18 cellular contexts compared by ENCODE assay signal in genomic region chr1:109579044-109579443, GRCh38. TPM values are rescaled to one million over a fixed set of nuclear protein-coding genes. Genes with fewer than 3 reads are reported as not detected.
DNase-seq lines count a peak whose midpoint lies in the region; ATAC-seq and TF ChIP-seq lines count a peak whose summit lies in the region.
"Had no signal": no experiment of that assay in that cellular context is flagged by ENCODE, and none has a peak within 500 bp of the region (broad histone marks: within the 10 kb centered on the region; RNA-seq: fewer than 3 reads in every experiment).

No MANE protein-coding gene starts in this region.

- H3K4me1 Mint-ChIP-seq in activated CD8-positive, alpha-beta T cell treated with anti-CD3 and anti-CD28 coated beads for 36 hours (ENCODE audit: low read depth) = no peaks in the 10 kb centered on the region
- H3K4me1 Mint-ChIP-seq in activated CD8-positive, alpha-beta T cell treated with anti-CD3 and anti-CD28 coated beads, Interleukin-2, amount 10 ng/mL, durations not matched to agents 7 days and 5 days (ENCODE audit: low read depth) = no peaks in the 10 kb centered on the region
- H3K4me1 Mint-ChIP-seq in activated T-helper 17 cell treated with anti-CD3 and anti-CD28 coated beads, Interleukin-2, amount 50 U/mL, for 72 hours = no peaks in the 10 kb centered on the region
- H3K4me1 Mint-ChIP-seq: activated CD4-positive, alpha-beta T cell treated with anti-CD3 and anti-CD28 coated beads, Interleukin-2, amount 10 ng/mL, durations not matched to agents 7 days and 5 days had no signal

- intact Hi-C loops in activated CD8-positive, alpha-beta T cell treated with anti-CD3 and anti-CD28 coated beads for 36 hours (cut with micrococcal nuclease) = no loop called here
- intact Hi-C loops in sigmoid colon (cut with DNase I) = no loop called here

- H3K27ac Mint-ChIP-seq in activated CD8-positive, alpha-beta T cell treated with anti-CD3 and anti-CD28 coated beads for 36 hours = peak overlapping the region; percentile 21
- no peak overlapping the region for H3K27ac Mint-ChIP-seq in activated CD8-positive, alpha-beta T cell treated with anti-CD3 and anti-CD28 coated beads, Interleukin-2, amount 10 ng/mL, durations not matched to agents 7 days and 5 days
- H3K27ac Mint-ChIP-seq in activated T-helper 17 cell treated with anti-CD3 and anti-CD28 coated beads, Interleukin-2, amount 50 U/mL, for 72 hours = peak overlapping the region; percentile 58
- H3K27ac Mint-ChIP-seq: activated CD4-positive, alpha-beta T cell treated with anti-CD3 and anti-CD28 coated beads, Interleukin-2, amount 10 ng/mL, durations not matched to agents 7 days and 5 days had no signal

- no peaks in the 10 kb centered on the region for H3K9me3 Mint-ChIP-seq in activated CD8-positive, alpha-beta T cell treated with anti-CD3 and anti-CD28 coated beads for 36 hours
- H3K9me3 Mint-ChIP-seq in activated CD8-positive, alpha-beta T cell treated with anti-CD3 and anti-CD28 coated beads, Interleukin-2, amount 10 ng/mL, durations not matched to agents 7 days and 5 days (ENCODE audit: insufficient read depth) = no peaks in the 10 kb centered on the region
- H3K9me3 Mint-ChIP-seq in activated T-helper 17 cell treated with anti-CD3 and anti-CD28 coated beads, Interleukin-2, amount 50 U/mL, for 72 hours = no peaks in the 10 kb centered on the region
- H3K9me3 Mint-ChIP-seq: activated CD4-positive, alpha-beta T cell treated with anti-CD3 and anti-CD28 coated beads, Interleukin-2, amount 10 ng/mL, durations not matched to agents 7 days and 5 days had no signal

- TF ChIP-seq POLR2A in sigmoid colon (IDR thresholded peaks at IDR 0.05) = no peak

- H3K36me3 ChIP-seq in sigmoid colon = peaks cover 0 to 59% (median 3%) of the 10 kb centered on the region in 4 donors
- H3K36me3 ChIP-seq: breast epithelium had no signal

- no peaks in the 10 kb centered on the region for H3K27me3 Mint-ChIP-seq in activated CD8-positive, alpha-beta T cell treated with anti-CD3 and anti-CD28 coated beads for 36 hours
- H3K27me3 Mint-ChIP-seq in activated CD8-positive, alpha-beta T cell treated with anti-CD3 and anti-CD28 coated beads, Interleukin-2, amount 10 ng/mL, durations not matched to agents 7 days and 5 days (ENCODE audit: low read depth) = no peaks in the 10 kb centered on the region
- H3K27me3 Mint-ChIP-seq in activated T-helper 17 cell treated with anti-CD3 and anti-CD28 coated beads, Interleukin-2, amount 50 U/mL, for 72 hours = no peaks in the 10 kb centered on the region
- H3K27me3 Mint-ChIP-seq: activated CD4-positive, alpha-beta T cell treated with anti-CD3 and anti-CD28 coated beads, Interleukin-2, amount 10 ng/mL, durations not matched to agents 7 days and 5 days had no signal

- peak overlapping the region; percentile 6 to 65 (median 55) for H3K27ac ChIP-seq in sigmoid colon
- H3K27ac ChIP-seq: breast epithelium, KMS-11 had no signal

- no peaks in the 10 kb centered on the region for H3K27me3 ChIP-seq in sigmoid colon
- H3K27me3 ChIP-seq: breast epithelium had no signal

- 85 to 89% methylated on average over 3 of the region's 3 CpGs for WGBS in sigmoid colon, 2 donors

- no peak for TF ChIP-seq CTCF in activated CD8-positive, alpha-beta T cell treated with anti-CD3 and anti-CD28 coated beads for 36 hours (IDR thresholded peaks at IDR 0.05)
- TF ChIP-seq CTCF in sigmoid colon (IDR thresholded peaks at IDR 0.05) = no peak

- POLR2A ChIA-PET in activated CD8-positive, alpha-beta T cell treated with anti-CD3 and anti-CD28 coated beads for 36 hours (lab: Charles Lee) = interaction anchor here (1.3 kb wide), 1 partner anchor 41 kb away, joined by 4 read pairs; the partner anchor contains the start of genes AMPD2 and GNAT2
- POLR2A ChIA-PET in activated CD8-positive, alpha-beta T cell treated with anti-CD3 and anti-CD28 coated beads, Interleukin-2, amount 10 ng/mL, durations not matched to agents 7 days and 5 days (lab: Charles Lee) = no interaction called here

- no peak for TF ChIP-seq EP300 in sigmoid colon (IDR thresholded peaks at IDR 0.05)

- ATAC-seq in activated CD8-positive, alpha-beta T cell treated with anti-CD3 and anti-CD28 coated beads for 36 hours = no peak
- ATAC-seq in activated CD8-positive, alpha-beta T cell treated with anti-CD3 and anti-CD28 coated beads, Interleukin-2, amount 10 ng/mL, durations not matched to agents 7 days and 5 days = no peak
- no peak for ATAC-seq in activated T-helper 17 cell treated with anti-CD3 and anti-CD28 coated beads, Interleukin-2, amount 50 U/mL, for 72 hours (replicated peaks)
- no peak for ATAC-seq in HG03469 (IDR thresholded peaks at IDR 0.05; ENCODE audit: unreplicated experiment)

- peaks cover 0 to 25% (median 19%) of the 10 kb centered on the region in 4 donors for H3K4me1 ChIP-seq in sigmoid colon
- H3K4me1 ChIP-seq: breast epithelium had no signal

- peaks cover 14% of the 10 kb centered on the region for H3K36me3 Mint-ChIP-seq in activated CD8-positive, alpha-beta T cell treated with anti-CD3 and anti-CD28 coated beads for 36 hours (ENCODE audit: low read depth)
- H3K36me3 Mint-ChIP-seq in activated CD8-positive, alpha-beta T cell treated with anti-CD3 and anti-CD28 coated beads, Interleukin-2, amount 10 ng/mL, durations not matched to agents 7 days and 5 days (ENCODE audit: low read depth) = peaks cover 49% of the 10 kb centered on the region
- H3K36me3 Mint-ChIP-seq in activated T-helper 17 cell treated with anti-CD3 and anti-CD28 coated beads, Interleukin-2, amount 50 U/mL, for 72 hours (ENCODE audit: low read depth) = peaks cover 97% of the 10 kb centered on the region

- H3K4me3 Mint-ChIP-seq in activated CD8-positive, alpha-beta T cell treated with anti-CD3 and anti-CD28 coated beads for 36 hours = no peak overlapping the region
- H3K4me3 Mint-ChIP-seq in activated CD8-positive, alpha-beta T cell treated with anti-CD3 and anti-CD28 coated beads, Interleukin-2, amount 10 ng/mL, durations not matched to agents 7 days and 5 days = no peak overlapping the region
- H3K4me3 Mint-ChIP-seq in activated T-helper 17 cell treated with anti-CD3 and anti-CD28 coated beads, Interleukin-2, amount 50 U/mL, for 72 hours = no peak overlapping the region
- H3K4me3 Mint-ChIP-seq: activated CD4-positive, alpha-beta T cell treated with anti-CD3 and anti-CD28 coated beads, Interleukin-2, amount 10 ng/mL, durations not matched to agents 7 days and 5 days had no signal

- no peak for DNase-seq in activated CD8-positive, alpha-beta T cell treated with anti-CD3 and anti-CD28 coated beads for 36 hours
- no peak for DNase-seq in activated CD8-positive, alpha-beta T cell treated with anti-CD3 and anti-CD28 coated beads, Interleukin-2, amount 10 ng/mL, durations not matched to agents 7 days and 5 days
- DNase-seq in fibroblast of peridontal ligament (ENCODE audit: extremely low read depth) = peak; percentile 53
- DNase-seq in sigmoid colon = no peak
- DNase-seq in NCI-H748 (lab: John Stamatoyannopoulos, UW; ENCODE audit: unreplicated experiment) = no peak
- no peak for DNase-seq in NCI-H1092 (lab: John Stamatoyannopoulos, UW)
- DNase-seq: activated CD4-positive, alpha-beta T cell treated with anti-CD3 and anti-CD28 coated beads, Interleukin-2, amount 10 ng/mL, durations not matched to agents 7 days and 5 days; COR-L47; NCI-H1436 treated with DMSO at 0.1 percent for 48 hours; NCI-H226; SHP77; T1000 had no signal

- CTCF ChIA-PET in activated CD8-positive, alpha-beta T cell treated with anti-CD3 and anti-CD28 coated beads for 36 hours (lab: Charles Lee) = interaction anchor here (0.7 to 2.4 kb wide), 5 partner anchors 33 to 405 kb away, joined by 3 to 11 read pairs (median 4); partner anchors contain the start of gene AHCYL1
- CTCF ChIA-PET in activated CD8-positive, alpha-beta T cell treated with anti-CD3 and anti-CD28 coated beads, Interleukin-2, amount 10 ng/mL, durations not matched to agents 7 days and 5 days (lab: Charles Lee) = interaction anchor here (1.1 kb wide), 2 partner anchors 32 to 61 kb away, joined by 3 to 4 read pairs; no protein-coding TSS in a partner anchor

- no peaks in the 10 kb centered on the region for H3K9me3 ChIP-seq in sigmoid colon
- H3K9me3 ChIP-seq: breast epithelium had no signal

- H3K4me3 ChIP-seq in sigmoid colon = no peak overlapping the region
- H3K4me3 ChIP-seq: breast epithelium had no signal

RNA-seq across cellular contexts. Expression of gene GNAI3, which starts 30.6 kb away (rescaled TPM):
- total RNA-seq in activated CD8-positive, alpha-beta T cell treated with anti-CD3 and anti-CD28 coated beads for 36 hours = 1 to 10 TPM; 7.5 to 7.7 TPM
- 10 to 100 TPM in 1 of 2 experiments, 1 to 10 TPM in 1; 9.6 to 10.2 TPM for total RNA-seq in activated CD8-positive, alpha-beta T cell treated with anti-CD3 and anti-CD28 coated beads, Interleukin-2, amount 10 ng/mL, durations not matched to agents 7 days and 5 days
- total RNA-seq in activated T-helper 17 cell treated with anti-CD3 and anti-CD28 coated beads, Interleukin-2, amount 50 U/mL, for 72 hours = 10 to 100 TPM in 1 of 2 donors, 1 to 10 TPM in 1; 10.0 to 11.6 TPM
- 1 to 10 TPM; 5.7 to 6.4 (median 6.1) TPM for total RNA-seq in sigmoid colon
- 1 to 10 TPM; 4.2 to 5.5 (median 5.2) TPM for polyA plus RNA-seq in sigmoid colon

RNA-seq across cellular contexts. Expression of gene GPR61, which starts 39.4 kb away (rescaled TPM):
- total RNA-seq in activated CD8-positive, alpha-beta T cell treated with anti-CD3 and anti-CD28 coated beads for 36 hours = under 1 TPM in 1 of 2 experiments, not detected in 1; 0.22 TPM
- total RNA-seq in activated CD8-positive, alpha-beta T cell treated with anti-CD3 and anti-CD28 coated beads, Interleukin-2, amount 10 ng/mL, durations not matched to agents 7 days and 5 days = not detected
- total RNA-seq in activated T-helper 17 cell treated with anti-CD3 and anti-CD28 coated beads, Interleukin-2, amount 50 U/mL, for 72 hours = under 1 TPM in 1 of 2 donors, not detected in 1; 0.45 TPM
- 1 to 10 TPM in 1 of 4 donors, under 1 TPM in 1, not detected in 2; 0.36 to 2.2 TPM for total RNA-seq in sigmoid colon
- polyA plus RNA-seq in sigmoid colon = under 1 TPM in 1 of 3 donors, not detected in 2; 0.07 TPM
- total RNA-seq: A172, breast epithelium had no signal

RNA-seq across cellular contexts. Expression of gene GNAT2, which starts 40.4 kb away (rescaled TPM):
- under 1 TPM; 0.81 to 0.88 TPM for total RNA-seq in activated CD8-positive, alpha-beta T cell treated with anti-CD3 and anti-CD28 coated beads for 36 hours
- total RNA-seq in activated CD8-positive, alpha-beta T cell treated with anti-CD3 and anti-CD28 coated beads, Interleukin-2, amount 10 ng/mL, durations not matched to agents 7 days and 5 days = not detected
- total RNA-seq in activated T-helper 17 cell treated with anti-CD3 and anti-CD28 coated beads, Interleukin-2, amount 50 U/mL, for 72 hours = under 1 TPM; 0.32 to 0.54 TPM
- not detected for total RNA-seq in sigmoid colon
- polyA plus RNA-seq in sigmoid colon = under 1 TPM in 1 of 3 donors, not detected in 2; 0.10 TPM
- total RNA-seq: A172; activated CD4-positive, alpha-beta T cell treated with anti-CD3 and anti-CD28 coated beads, Interleukin-2, amount 10 ng/mL, durations not matched to agents 7 days and 5 days; breast epithelium; temporal lobe had no signal

RNA-seq across cellular contexts. Expression of gene AMPD2, which starts 40.6 kb away (rescaled TPM):
- total RNA-seq in activated CD8-positive, alpha-beta T cell treated with anti-CD3 and anti-CD28 coated beads for 36 hours = 100 to 1,000 TPM; 107 to 119 TPM
- 100 to 1,000 TPM; 123 to 133 TPM for total RNA-seq in activated CD8-positive, alpha-beta T cell treated with anti-CD3 and anti-CD28 coated beads, Interleukin-2, amount 10 ng/mL, durations not matched to agents 7 days and 5 days
- 100 to 1,000 TPM in 1 of 2 donors, 10 to 100 TPM in 1; 97.1 to 135 TPM for total RNA-seq in activated T-helper 17 cell treated with anti-CD3 and anti-CD28 coated beads, Interleukin-2, amount 50 U/mL, for 72 hours
- 10 to 100 TPM; 19.9 to 47.5 (median 29.4) TPM for total RNA-seq in sigmoid colon
- 10 to 100 TPM in 1 of 3 donors, 1 to 10 TPM in 2; 6.5 to 31.3 (median 6.6) TPM for polyA plus RNA-seq in sigmoid colon
